In the genomic region with DNA sequence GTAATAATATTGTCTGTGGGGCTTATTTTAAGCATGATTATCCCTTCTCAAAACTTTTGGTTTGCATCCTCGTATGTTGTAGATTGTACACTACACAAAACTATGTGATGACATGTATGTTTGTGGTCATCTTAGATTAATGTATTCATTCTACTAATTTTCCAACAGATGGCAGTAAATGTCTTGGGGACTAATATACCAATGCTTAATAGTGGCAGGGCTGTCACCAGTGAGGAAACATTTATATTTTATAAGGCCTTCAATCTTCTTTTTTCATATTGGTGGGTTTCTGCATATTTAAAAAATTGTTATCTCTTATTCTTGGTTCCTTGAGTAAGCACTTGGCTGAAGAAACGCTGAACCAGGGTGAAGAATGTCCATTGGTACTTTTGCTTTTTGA, we compare ENCODE assay signal across 1 cellular context.
TF ChIP-seq lines count a peak whose summit lies in the region.

No MANE protein-coding gene starts in this region.

TF ChIP-seq in HCT116, 20 proteins besides CTCF, POLR2A, EP300 and RAD21 (continued from another document):
- TF ChIP-seq, protein P1, sequence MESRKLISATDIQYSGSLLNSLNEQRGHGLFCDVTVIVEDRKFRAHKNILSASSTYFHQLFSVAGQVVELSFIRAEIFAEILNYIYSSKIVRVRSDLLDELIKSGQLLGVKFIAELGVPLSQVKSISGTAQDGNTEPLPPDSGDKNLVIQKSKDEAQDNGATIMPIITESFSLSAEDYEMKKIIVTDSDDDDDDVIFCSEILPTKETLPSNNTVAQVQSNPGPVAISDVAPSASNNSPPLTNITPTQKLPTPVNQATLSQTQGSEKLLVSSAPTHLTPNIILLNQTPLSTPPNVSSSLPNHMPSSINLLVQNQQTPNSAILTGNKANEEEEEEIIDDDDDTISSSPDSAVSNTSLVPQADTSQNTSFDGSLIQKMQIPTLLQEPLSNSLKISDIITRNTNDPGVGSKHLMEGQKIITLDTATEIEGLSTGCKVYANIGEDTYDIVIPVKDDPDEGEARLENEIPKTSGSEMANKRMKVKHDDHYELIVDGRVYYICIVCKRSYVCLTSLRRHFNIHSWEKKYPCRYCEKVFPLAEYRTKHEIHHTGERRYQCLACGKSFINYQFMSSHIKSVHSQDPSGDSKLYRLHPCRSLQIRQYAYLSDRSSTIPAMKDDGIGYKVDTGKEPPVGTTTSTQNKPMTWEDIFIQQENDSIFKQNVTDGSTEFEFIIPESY (IDR thresholded peaks at IDR 0.05; ENCODE audit: extremely low read depth, insufficient replicate concordance, low read length) = no peak
- no peak for TF ChIP-seq TCF7L2 (IDR thresholded peaks at IDR 0.05; ENCODE audit: borderline replicate concordance, extremely low read depth, insufficient read depth, insufficient read length)
- TF ChIP-seq, protein P2, sequence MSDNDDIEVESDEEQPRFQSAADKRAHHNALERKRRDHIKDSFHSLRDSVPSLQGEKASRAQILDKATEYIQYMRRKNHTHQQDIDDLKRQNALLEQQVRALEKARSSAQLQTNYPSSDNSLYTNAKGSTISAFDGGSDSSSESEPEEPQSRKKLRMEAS (IDR thresholded peaks at IDR 0.05) = no peak
- no peak for TF ChIP-seq SP1 (IDR thresholded peaks at IDR 0.05; ENCODE audit: low read depth)
- no peak for TF ChIP-seq EZH2 (IDR thresholded peaks at IDR 0.05)
- TF ChIP-seq POLR2AphosphoS5 (IDR thresholded peaks at IDR 0.05; ENCODE audit: low read depth, low read length) = no peak
- no peak for TF ChIP-seq ELF1 (IDR thresholded peaks at IDR 0.05; ENCODE audit: borderline replicate concordance, low read depth)
- no peak for TF ChIP-seq JUND (IDR thresholded peaks at IDR 0.05)
- no peak for TF ChIP-seq FOSL1 (IDR thresholded peaks at IDR 0.05; ENCODE audit: low read depth)
- no peak for TF ChIP-seq CBX3 (IDR thresholded peaks at IDR 0.05; ENCODE audit: low read depth)
- no peak for TF ChIP-seq ZNF274 (IDR thresholded peaks at IDR 0.05; ENCODE audit: low read depth, low read length)
- TF ChIP-seq SRF (IDR thresholded peaks at IDR 0.05; ENCODE audit: low read depth) = no peak
- TF ChIP-seq, protein P3, sequence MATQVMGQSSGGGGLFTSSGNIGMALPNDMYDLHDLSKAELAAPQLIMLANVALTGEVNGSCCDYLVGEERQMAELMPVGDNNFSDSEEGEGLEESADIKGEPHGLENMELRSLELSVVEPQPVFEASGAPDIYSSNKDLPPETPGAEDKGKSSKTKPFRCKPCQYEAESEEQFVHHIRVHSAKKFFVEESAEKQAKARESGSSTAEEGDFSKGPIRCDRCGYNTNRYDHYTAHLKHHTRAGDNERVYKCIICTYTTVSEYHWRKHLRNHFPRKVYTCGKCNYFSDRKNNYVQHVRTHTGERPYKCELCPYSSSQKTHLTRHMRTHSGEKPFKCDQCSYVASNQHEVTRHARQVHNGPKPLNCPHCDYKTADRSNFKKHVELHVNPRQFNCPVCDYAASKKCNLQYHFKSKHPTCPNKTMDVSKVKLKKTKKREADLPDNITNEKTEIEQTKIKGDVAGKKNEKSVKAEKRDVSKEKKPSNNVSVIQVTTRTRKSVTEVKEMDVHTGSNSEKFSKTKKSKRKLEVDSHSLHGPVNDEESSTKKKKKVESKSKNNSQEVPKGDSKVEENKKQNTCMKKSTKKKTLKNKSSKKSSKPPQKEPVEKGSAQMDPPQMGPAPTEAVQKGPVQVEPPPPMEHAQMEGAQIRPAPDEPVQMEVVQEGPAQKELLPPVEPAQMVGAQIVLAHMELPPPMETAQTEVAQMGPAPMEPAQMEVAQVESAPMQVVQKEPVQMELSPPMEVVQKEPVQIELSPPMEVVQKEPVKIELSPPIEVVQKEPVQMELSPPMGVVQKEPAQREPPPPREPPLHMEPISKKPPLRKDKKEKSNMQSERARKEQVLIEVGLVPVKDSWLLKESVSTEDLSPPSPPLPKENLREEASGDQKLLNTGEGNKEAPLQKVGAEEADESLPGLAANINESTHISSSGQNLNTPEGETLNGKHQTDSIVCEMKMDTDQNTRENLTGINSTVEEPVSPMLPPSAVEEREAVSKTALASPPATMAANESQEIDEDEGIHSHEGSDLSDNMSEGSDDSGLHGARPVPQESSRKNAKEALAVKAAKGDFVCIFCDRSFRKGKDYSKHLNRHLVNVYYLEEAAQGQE (IDR thresholded peaks at IDR 0.05; ENCODE audit: low read depth) = no peak
- no peak for TF ChIP-seq ZFX (IDR thresholded peaks at IDR 0.05)
- TF ChIP-seq EGR1 (IDR thresholded peaks at IDR 0.05; ENCODE audit: low read depth) = no peak
- TF ChIP-seq, protein P4, sequence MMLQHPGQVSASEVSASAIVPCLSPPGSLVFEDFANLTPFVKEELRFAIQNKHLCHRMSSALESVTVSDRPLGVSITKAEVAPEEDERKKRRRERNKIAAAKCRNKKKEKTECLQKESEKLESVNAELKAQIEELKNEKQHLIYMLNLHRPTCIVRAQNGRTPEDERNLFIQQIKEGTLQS (IDR thresholded peaks at IDR 0.05) = no peak
